ENCODE assay signal across 1 cellular context in genomic region chr7:72945597-72945996, GRCh38.
TF ChIP-seq lines count a peak whose summit lies in the region.

No MANE protein-coding gene starts in this region.

TF ChIP-seq in HEK293, 187 proteins besides CTCF, POLR2A, EP300 and RAD21 (continued from another document):
- peak; percentile 58; the same call in 1 of the 2 replicates for TF ChIP-seq REST (tag by site-specific recombination; IDR thresholded peaks at IDR 0.05)
